In the genomic region with DNA sequence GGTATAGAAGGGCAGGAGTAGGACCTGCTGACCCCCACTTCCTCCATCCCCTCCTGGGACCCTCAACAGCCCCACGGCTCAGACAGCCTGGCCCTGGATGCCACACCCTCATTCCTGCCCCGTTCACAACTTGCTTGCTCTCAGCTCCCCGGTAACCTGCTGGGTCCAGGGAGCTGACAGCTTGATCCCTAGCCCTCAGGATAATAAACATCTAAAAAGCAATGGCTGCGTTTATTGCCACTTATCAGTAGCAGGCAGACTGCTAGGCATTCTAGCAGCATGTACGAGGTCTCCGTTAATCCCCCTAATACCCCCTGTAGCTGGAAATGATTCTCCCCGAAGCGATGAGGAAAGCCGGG, we compare ENCODE assay signal across 9 cellular contexts. TPM values are rescaled to one million over a fixed set of nuclear protein-coding genes. Genes with fewer than 3 reads are reported as not detected.
DNase-seq lines count a peak whose midpoint lies in the region; ATAC-seq and TF ChIP-seq lines count a peak whose summit lies in the region.
"Had no signal": no experiment of that assay in that cellular context is flagged by ENCODE, and none has a peak within 500 bp of the region (broad histone marks: within the 10 kb centered on the region; RNA-seq: fewer than 3 reads in every experiment).

No MANE protein-coding gene starts in this region.

- H3K36me3 Mint-ChIP-seq in type B pancreatic cell, result peaks cover 5% of the 10 kb centered on the region
- H3K36me3 Mint-ChIP-seq: naive B cell had no signal

- H3K9me3 Mint-ChIP-seq in type B pancreatic cell, result no peaks in the 10 kb centered on the region
- H3K9me3 Mint-ChIP-seq: naive B cell had no signal

- no peaks in the 10 kb centered on the region for H3K27me3 Mint-ChIP-seq in type B pancreatic cell

- peak overlapping the region; percentile 91 for H3K27ac Mint-ChIP-seq in type B pancreatic cell

- WGBS in mesodermal cell (ENCODE audit: insufficient coverage in 2 of 2), 2 experiments, result 67 to 86% methylated on average over 4 to 9 of the region's 9 CpGs

- H3K4me3 ChIP-seq in cardiac muscle cell (no peak overlapping the region), mesodermal cell (ENCODE audit: extremely low read depth, insufficient read depth, low read length, poor library complexity, severe bottlenecking) (no peak overlapping the region)

- ATAC-seq in Right ventricle myocardium superior (ENCODE audit: poor library complexity), result no peak
- no peak for ATAC-seq in HG02938 (IDR thresholded peaks at IDR 0.05; ENCODE audit: unreplicated experiment)
- ATAC-seq in HG02981 (IDR thresholded peaks at IDR 0.05; ENCODE audit: unreplicated experiment), result no peak
- no peak for ATAC-seq in HG03095 (IDR thresholded peaks at IDR 0.05; ENCODE audit: unreplicated experiment)

- peak overlapping the region; percentile 76 for H3K4me3 Mint-ChIP-seq in type B pancreatic cell

- H3K27ac ChIP-seq in cardiac muscle cell (peak overlapping the region; percentile 42), mesodermal cell (ENCODE audit: low read depth, low read length, severe bottlenecking) (peak overlapping the region; percentile 8)

- peaks cover 30% of the 10 kb centered on the region for H3K4me1 ChIP-seq in cardiac muscle cell (ENCODE audit: low read depth)
- peaks cover 45% of the 10 kb centered on the region for H3K4me1 ChIP-seq in mesodermal cell (ENCODE audit: control insufficient read depth, insufficient read depth, low read length, poor library complexity, severe bottlenecking)

- DNase-seq in cardiac muscle cell (ENCODE audit: low read depth in 1 of 2, low spot score in 1 of 2), result no peak
- DNase-seq in Right ventricle myocardium superior, result no peak
- DNase-seq in amniotic epithelial cell (ENCODE audit: low read depth), result peak; percentile 37
- no peak for DNase-seq in type B pancreatic cell (ENCODE audit: extremely low spot score, unreplicated experiment)

- H3K36me3 ChIP-seq in cardiac muscle cell (peaks cover 18% of the 10 kb centered on the region), mesodermal cell (ENCODE audit: control insufficient read depth, insufficient read depth, low read length) (peaks cover 76% of the 10 kb centered on the region)

- intact Hi-C loops in Right ventricle myocardium superior (cut with DNase I), result no loop called here

- no peaks in the 10 kb centered on the region for H3K27me3 ChIP-seq in cardiac muscle cell

- TF ChIP-seq CTCF in cardiac muscle cell (IDR thresholded peaks at IDR 0.05; ENCODE audit: low read depth, low read length) (no peak), type B pancreatic cell (conservative IDR thresholded peaks at IDR 0.05) (no peak)

- H3K4me1 Mint-ChIP-seq in type B pancreatic cell (ENCODE audit: unreplicated experiment), result peaks cover 21% of the 10 kb centered on the region

- H3K9me3 ChIP-seq in cardiac muscle cell (ENCODE audit: low read depth) (no peaks in the 10 kb centered on the region), mesodermal cell (ENCODE audit: control insufficient read depth, low read length) (no peaks in the 10 kb centered on the region)

RNA-seq across cellular contexts. Expression of a gene that starts 24.3 kb away (rescaled TPM):
- total RNA-seq in cardiac muscle cell (3,916 and 4,641 TPM in 2 replicates), Right ventricle myocardium superior (693 TPM), type B pancreatic cell (ENCODE audit: low replicate concordance) (2,585 and 2,806 TPM in 2 replicates)
- polyA plus RNA-seq in cardiac muscle cell, result 904 and 1,089 TPM in 2 replicates
- polyA plus RNA-seq in mesodermal cell (2013, experiment 1 of 2), result 3,564 TPM
- polyA plus RNA-seq in mesodermal cell (2013, experiment 2 of 2), result 3,441 TPM

RNA-seq across cellular contexts. Expression of a gene that starts 30.7 kb away (rescaled TPM):
- total RNA-seq in cardiac muscle cell (59.2 and 76.0 TPM in 2 replicates), Right ventricle myocardium superior (30.5 TPM), type B pancreatic cell (ENCODE audit: low replicate concordance) (114 and 130 TPM in 2 replicates)
- 27.0 and 37.0 TPM in 2 replicates for polyA plus RNA-seq in cardiac muscle cell
- 50.4 TPM for polyA plus RNA-seq in mesodermal cell (2013, experiment 1 of 2)
- 37.7 TPM for polyA plus RNA-seq in mesodermal cell (2013, experiment 2 of 2)

RNA-seq across cellular contexts. Expression of a gene that starts 40.4 kb away (rescaled TPM):
- total RNA-seq in cardiac muscle cell (43.8 and 48.6 TPM in 2 replicates), Right ventricle myocardium superior (47.1 TPM), type B pancreatic cell (ENCODE audit: low replicate concordance) (60.7 and 127 TPM in 2 replicates)
- 67.9 TPM in 2 replicates for polyA plus RNA-seq in cardiac muscle cell
- 85.7 TPM for polyA plus RNA-seq in mesodermal cell (2013, experiment 1 of 2)
- 72.4 TPM for polyA plus RNA-seq in mesodermal cell (2013, experiment 2 of 2)
